ENCODE assay signal across 10 cellular contexts in the genomic region with DNA sequence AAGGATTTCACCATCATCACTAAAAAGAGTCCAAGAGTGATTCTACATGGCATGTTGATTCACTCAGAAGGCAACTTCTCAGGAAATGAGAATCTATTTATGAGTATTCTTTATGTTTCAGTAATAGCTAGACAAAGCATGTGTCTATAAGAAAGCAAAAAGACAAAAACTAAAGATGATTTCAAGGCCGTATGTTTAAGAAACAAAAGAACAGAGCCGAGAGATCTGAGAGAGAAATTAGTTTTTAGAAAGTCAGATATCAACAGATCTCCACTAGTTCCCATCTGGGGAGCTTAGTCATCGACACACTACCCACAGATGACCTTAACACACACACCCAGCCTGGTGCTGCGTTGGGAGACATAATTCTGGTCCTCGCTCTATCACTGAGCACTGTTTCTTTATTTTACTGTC. TPM values are rescaled to one million over a fixed set of nuclear protein-coding genes. Genes with fewer than 3 reads are reported as not detected.
DNase-seq lines count a peak whose midpoint lies in the region; ATAC-seq and TF ChIP-seq lines count a peak whose summit lies in the region.
"Had no signal": no experiment of that assay in that cellular context is flagged by ENCODE, and none has a peak within 500 bp of the region (broad histone marks: within the 10 kb centered on the region; RNA-seq: fewer than 3 reads in every experiment).

No MANE protein-coding gene starts in this region.

- peak; percentile 20 for DNase-seq in activated CD8-positive, alpha-beta T cell treated with anti-CD3 and anti-CD28 coated beads, Interleukin-2, amount 10 ng/mL, durations not matched to agents 7 days and 5 days
- no peak for DNase-seq in naive thymus-derived CD4-positive, alpha-beta T cell
- DNase-seq in PC-9 (no peak), aorta (no peak)
- DNase-seq: uterus had no signal

- no peak overlapping the region for H3K27ac ChIP-seq in naive thymus-derived CD4-positive, alpha-beta T cell (ENCODE audit: low read depth, low read length)
- H3K27ac ChIP-seq in PC-9 = no peak overlapping the region
- no peak overlapping the region for H3K27ac ChIP-seq in aorta (ENCODE audit: low read depth in 1 of 2, low read length in 2 of 2)
- H3K27ac ChIP-seq: parathyroid adenoma, SJSA1, uterus had no signal

- H3K4me3 ChIP-seq in naive thymus-derived CD4-positive, alpha-beta T cell (ENCODE audit: low read length) = no peak overlapping the region
- H3K4me3 ChIP-seq in PC-9 = no peak overlapping the region
- H3K4me3 ChIP-seq in aorta (ENCODE audit: low read length in 2 of 2) = no peak overlapping the region
- H3K4me3 ChIP-seq: SJSA1, uterus had no signal

- H3K36me3 Mint-ChIP-seq in activated CD8-positive, alpha-beta T cell treated with anti-CD3 and anti-CD28 coated beads, Interleukin-2, amount 10 ng/mL, durations not matched to agents 7 days and 5 days (ENCODE audit: low read depth) = peaks cover 42% of the 10 kb centered on the region
- peaks cover 0 to 13% (median 8%) of the 10 kb centered on the region in 5 donors for H3K36me3 Mint-ChIP-seq in naive thymus-derived CD4-positive, alpha-beta T cell

- no peaks in the 10 kb centered on the region for H4K20me1 ChIP-seq in PC-9 (ENCODE audit: insufficient read depth)

- H3K4me3 Mint-ChIP-seq in activated CD8-positive, alpha-beta T cell treated with anti-CD3 and anti-CD28 coated beads, Interleukin-2, amount 10 ng/mL, durations not matched to agents 7 days and 5 days = no peak overlapping the region
- peak overlapping the region in 8 of 10 donors; percentile 1 to 58 (median 41) for H3K4me3 Mint-ChIP-seq in naive thymus-derived CD4-positive, alpha-beta T cell

- ATAC-seq in GM18519 (IDR thresholded peaks at IDR 0.05; ENCODE audit: low FRiP score, unreplicated experiment) = peak; percentile 40
- ATAC-seq in HG02678 (IDR thresholded peaks at IDR 0.05; ENCODE audit: unreplicated experiment) = peak; percentile 47
- ATAC-seq in activated CD8-positive, alpha-beta T cell treated with anti-CD3 and anti-CD28 coated beads, Interleukin-2, amount 10 ng/mL, durations not matched to agents 7 days and 5 days = peak; percentile 46
- ATAC-seq in naive thymus-derived CD4-positive, alpha-beta T cell = peak; percentile 82
- ATAC-seq in aorta (ENCODE audit: low FRiP score) = no peak
- no peak for ATAC-seq in GM21515 (IDR thresholded peaks at IDR 0.05; ENCODE audit: unreplicated experiment)

- no peak overlapping the region for H3K4me2 ChIP-seq in PC-9

- peaks cover 54 to 86% of the 10 kb centered on the region in 2 donors for H3K4me1 ChIP-seq in naive thymus-derived CD4-positive, alpha-beta T cell (ENCODE audit: control insufficient read depth in 2 of 2, insufficient read depth in 2 of 2, low read length in 2 of 2)
- H3K4me1 ChIP-seq in PC-9 (replicated peaks; ENCODE audit: insufficient read depth) = peaks cover 38% of the 10 kb centered on the region
- H3K4me1 ChIP-seq in aorta (ENCODE audit: control insufficient read depth in 1 of 2, insufficient read depth in 2 of 2, low read length in 2 of 2) = peaks cover 2 to 5% of the 10 kb centered on the region in 2 donors
- H3K4me1 ChIP-seq: parathyroid adenoma had no signal

- no TSS peak for BruUV-seq in PC-9 (replicated peaks; lab: Mats Ljungman, UMichigan)

- H3K9me2 ChIP-seq in PC-9 (ENCODE audit: insufficient read depth) = no peaks in the 10 kb centered on the region

- no peaks in the 10 kb centered on the region for H3K9me3 ChIP-seq in naive thymus-derived CD4-positive, alpha-beta T cell (ENCODE audit: control insufficient read depth in 2 of 3, low read length in 3 of 3)
- H3K9me3 ChIP-seq in PC-9 (ENCODE audit: insufficient read depth, low read depth) = no peaks in the 10 kb centered on the region
- H3K9me3 ChIP-seq in aorta (ENCODE audit: control insufficient read depth, low read length) = no peaks in the 10 kb centered on the region
- H3K9me3 ChIP-seq: SJSA1, uterus had no signal

- no peak for TF ChIP-seq CTCF in PC-9 (conservative IDR thresholded peaks at IDR 0.05)

- H3K4me1 Mint-ChIP-seq in activated CD8-positive, alpha-beta T cell treated with anti-CD3 and anti-CD28 coated beads, Interleukin-2, amount 10 ng/mL, durations not matched to agents 7 days and 5 days (ENCODE audit: low read depth) = peaks cover 76% of the 10 kb centered on the region
- H3K4me1 Mint-ChIP-seq in naive thymus-derived CD4-positive, alpha-beta T cell = peaks cover 53 to 97% (median 94%) of the 10 kb centered on the region in 7 donors

- peak overlapping the region; percentile 10 for H3K27ac Mint-ChIP-seq in activated CD8-positive, alpha-beta T cell treated with anti-CD3 and anti-CD28 coated beads, Interleukin-2, amount 10 ng/mL, durations not matched to agents 7 days and 5 days
- H3K27ac Mint-ChIP-seq in naive thymus-derived CD4-positive, alpha-beta T cell = peak overlapping the region; percentile 21 to 95 (median 82)

- H2AFZ ChIP-seq in PC-9 = no peak overlapping the region
- H2AFZ ChIP-seq: parathyroid adenoma had no signal

- no peaks in the 10 kb centered on the region for H3K27me3 Mint-ChIP-seq in activated CD8-positive, alpha-beta T cell treated with anti-CD3 and anti-CD28 coated beads, Interleukin-2, amount 10 ng/mL, durations not matched to agents 7 days and 5 days (ENCODE audit: low read depth)
- H3K27me3 Mint-ChIP-seq in naive thymus-derived CD4-positive, alpha-beta T cell = no peaks in the 10 kb centered on the region

- intact Hi-C loops in naive thymus-derived CD4-positive, alpha-beta T cell (cut with micrococcal nuclease) = loop anchor here in 1 of 2 donors (2.0 kb wide), 1 partner anchor 17 kb away; no protein-coding TSS in a partner anchor
- intact Hi-C loops in PC-9 (cut with micrococcal nuclease; ENCODE audit: unreplicated experiment) = no loop called here
- intact Hi-C loops in aorta (cut with DNase I) = no loop called here

- no peaks in the 10 kb centered on the region for H3K36me3 ChIP-seq in naive thymus-derived CD4-positive, alpha-beta T cell (ENCODE audit: control insufficient read depth in 2 of 3, insufficient read depth in 3 of 3, low read length in 3 of 3)
- H3K36me3 ChIP-seq in PC-9 (ENCODE audit: low read depth) = no peaks in the 10 kb centered on the region
- H3K36me3 ChIP-seq in aorta (ENCODE audit: control insufficient read depth in 1 of 2, insufficient read depth in 2 of 2, low read length in 1 of 2) = peaks cover 0 to 2% of the 10 kb centered on the region in 2 donors
- H3K36me3 ChIP-seq: SJSA1, uterus had no signal

- POLR2A ChIA-PET in activated CD8-positive, alpha-beta T cell treated with anti-CD3 and anti-CD28 coated beads, Interleukin-2, amount 10 ng/mL, durations not matched to agents 7 days and 5 days (lab: Charles Lee) = interaction anchor here (1.1 to 1.4 kb wide), 2 partner anchors 10 to 20 kb away, joined by 4 to 6 read pairs; partner anchors contain the start of gene PIP4K2A
- POLR2A ChIA-PET in naive thymus-derived CD4-positive, alpha-beta T cell (lab: Charles Lee) = interaction anchor here (0.6 to 5.4 kb wide), 9 partner anchors 10 to 217 kb away, joined by 3 to 22 read pairs (median 4); no protein-coding TSS in a partner anchor
- POLR2A ChIA-PET in PC-9 (lab: Charles Lee; ENCODE audit: unreplicated experiment) = interaction anchor here (0.6 kb wide), 1 partner anchor 1345 kb away, joined by 10 read pairs; no protein-coding TSS in a partner anchor

- no peaks in the 10 kb centered on the region for H3K9me3 Mint-ChIP-seq in activated CD8-positive, alpha-beta T cell treated with anti-CD3 and anti-CD28 coated beads, Interleukin-2, amount 10 ng/mL, durations not matched to agents 7 days and 5 days (ENCODE audit: insufficient read depth)
- peaks cover 0 to 2% (median 0%) of the 10 kb centered on the region in 11 donors for H3K9me3 Mint-ChIP-seq in naive thymus-derived CD4-positive, alpha-beta T cell

- H3F3A ChIP-seq in PC-9 (ENCODE audit: insufficient read depth, low read depth) = peaks cover 14% of the 10 kb centered on the region; the same call in 1 of the 2 replicates

- no peaks in the 10 kb centered on the region for H3K27me3 ChIP-seq in naive thymus-derived CD4-positive, alpha-beta T cell (ENCODE audit: control insufficient read depth in 2 of 2, insufficient read depth in 2 of 2, low read length in 2 of 2)
- H3K27me3 ChIP-seq in PC-9 (ENCODE audit: insufficient read depth, low read depth) (no peaks in the 10 kb centered on the region), aorta (ENCODE audit: control insufficient read depth in 1 of 2, insufficient read depth in 2 of 2, low read length in 1 of 2) (no peaks in the 10 kb centered on the region)
- H3K27me3 ChIP-seq: SJSA1, uterus had no signal

- CTCF ChIA-PET in activated CD8-positive, alpha-beta T cell treated with anti-CD3 and anti-CD28 coated beads, Interleukin-2, amount 10 ng/mL, durations not matched to agents 7 days and 5 days (lab: Charles Lee) = interaction anchor here (0.9 to 2.6 kb wide), 4 partner anchors 11 to 49 kb away, joined by 3 to 7 read pairs (median 6); no protein-coding TSS in a partner anchor
- CTCF ChIA-PET in naive thymus-derived CD4-positive, alpha-beta T cell (lab: Charles Lee) = interaction anchor here (0.6 to 1.0 kb wide), 2 partner anchors 9 to 35 kb away, joined by 3 read pairs; no protein-coding TSS in a partner anchor
- CTCF ChIA-PET in PC-9 (lab: Charles Lee) = interaction anchor here (0.6 kb wide), 1 partner anchor 353 kb away, joined by 5 read pairs; no protein-coding TSS in a partner anchor

- H3K79me2 ChIP-seq in PC-9 (ENCODE audit: low read depth) = peaks cover 39% of the 10 kb centered on the region

- WGBS in aorta, 2 donors = 86 to 93% methylated on average over 5 of the region's 5 CpGs

RNA-seq across cellular contexts. Expression of gene PIP4K2A, which starts 21.0 kb away (rescaled TPM):
- total RNA-seq in activated CD8-positive, alpha-beta T cell treated with anti-CD3 and anti-CD28 coated beads, Interleukin-2, amount 10 ng/mL, durations not matched to agents 7 days and 5 days = 100 to 1,000 TPM; 154 to 164 TPM
- total RNA-seq in naive thymus-derived CD4-positive, alpha-beta T cell = 100 to 1,000 TPM; 110 to 152 (median 140) TPM
- 10 to 100 TPM; 40.9 to 43.5 TPM for polyA plus RNA-seq in naive thymus-derived CD4-positive, alpha-beta T cell
- total RNA-seq in PC-9 (2021) (16.1 and 21.4 TPM in 2 replicates), aorta (10 to 100 TPM; 77.9 to 90.3 TPM)
- polyA plus RNA-seq in aorta = 10 to 100 TPM; 24.2 to 29.3 TPM

Comparison
In these comparisons a context has a peak if more than half of its experiments do, and no peak if none do; other contexts are left out.
1. ATAC-seq: peak in GM18519 (single experiment), HG02678 (single experiment), activated CD8-positive, alpha-beta T cell treated with anti-CD3 and anti-CD28 coated beads, Interleukin-2, amount 10 ng/mL, durations not matched to agents 7 days and 5 days (single experiment) and naive thymus-derived CD4-positive, alpha-beta T cell (single experiment); none in aorta (single experiment) and GM21515 (single experiment).